ENCODE assay signal across 21 cellular contexts in genomic region chr10:79353726-79354125, GRCh38. TPM values are rescaled to one million over a fixed set of nuclear protein-coding genes. Genes with fewer than 3 reads are reported as not detected.
A peak's percentile ranks its signal among the peaks of the same experiment; 100 is the strongest.
DNase-seq lines count a peak whose midpoint lies in the region; ATAC-seq and TF ChIP-seq lines count a peak whose summit lies in the region.
"Had no signal": no experiment of that assay in that cellular context is flagged by ENCODE, and none has a peak within 500 bp of the region (broad histone marks: within the 10 kb centered on the region; RNA-seq: fewer than 3 reads in every experiment).

No MANE protein-coding gene starts in this region.

- peak overlapping the region; percentile 16 to 50 for H3K27ac Mint-ChIP-seq in activated naive CD4-positive, alpha-beta T cell treated with anti-CD3 and anti-CD28 coated beads, Interleukin-2, amount 50 U/mL, for 72 hours
- H3K27ac Mint-ChIP-seq: type B pancreatic cell, WTC11 had no signal

- WGBS in testis, 2 donors, result 87 to 91% methylated on average over 11 of the region's 11 CpGs

- DNase-seq in activated naive CD4-positive, alpha-beta T cell treated with anti-CD3 and anti-CD28 coated beads, Interleukin-2, amount 50 U/mL, for 72 hours (ENCODE audit: low spot score in 2 of 2), result peak in 1 of 2 donors; percentile 49
- DNase-seq in activated naive CD4-positive, alpha-beta T cell treated with anti-CD3 and anti-CD28 coated beads, Interleukin-2, amount 50 U/mL, for 16 hours, result no peak
- DNase-seq in islet precursor cell, result peak; percentile 5
- DNase-seq in testis, result peak; percentile 8
- DNase-seq: effector CD8-positive, alpha-beta T cell; foreskin melanocyte; NCI-H1105; NCI-H2029; NCI-H226; NCI-H748 treated with DMSO at 0.1 percent for 48 hours; small intestine; stimulated activated CD4-positive, alpha-beta T cell treated with anti-CD3 and anti-CD28 coated beads, Interleukin-4, amount 100 ng/mL, for 1 hour; T-helper 9 cell had no signal

- intact Hi-C loops in testis (cut with DNase I; ENCODE audit: low total_unique reads), result no loop called here

- no peaks in the 10 kb centered on the region for H3K9me3 Mint-ChIP-seq in activated naive CD4-positive, alpha-beta T cell treated with anti-CD3 and anti-CD28 coated beads, Interleukin-2, amount 50 U/mL, for 72 hours
- H3K9me3 Mint-ChIP-seq: type B pancreatic cell had no signal

- peak overlapping the region; percentile 40 for H3K4me2 ChIP-seq in OCI-LY3 (ENCODE audit: low read length)

- peaks cover 63% of the 10 kb centered on the region for H4K20me1 ChIP-seq in OCI-LY3 (ENCODE audit: insufficient read depth, low read length)

- no peak for TF ChIP-seq CTCF in OCI-LY3 (IDR thresholded peaks at IDR 0.05; ENCODE audit: low read depth, low read length)
- TF ChIP-seq CTCF in testis (IDR thresholded peaks at IDR 0.05), result no peak

- no peak overlapping the region for H3K4me3 ChIP-seq in OCI-LY3 (ENCODE audit: low read length)
- no peak overlapping the region for H3K4me3 ChIP-seq in testis

- H3K9me3 ChIP-seq in OCI-LY3 (ENCODE audit: insufficient read depth, low read length) (no peaks in the 10 kb centered on the region), testis (no peaks in the 10 kb centered on the region)

- H3K9ac ChIP-seq in OCI-LY3 (ENCODE audit: low read length), result no peak overlapping the region

- H3K36me3 ChIP-seq in OCI-LY3 (replicated peaks; ENCODE audit: low read depth, low read length) (peaks cover 62% of the 10 kb centered on the region), testis (ENCODE audit: low read depth, missing control alignments) (no peaks in the 10 kb centered on the region)

- no peak for TF ChIP-seq POLR2A in testis (IDR thresholded peaks at IDR 0.05)

- H3K27me3 ChIP-seq in OCI-LY3 (ENCODE audit: low read depth, low read length) (no peaks in the 10 kb centered on the region), testis (no peaks in the 10 kb centered on the region)

- H3K27ac ChIP-seq in OCI-LY3 (ENCODE audit: low read length) (peak overlapping the region; percentile 55; the same call in 1 of the 2 replicates), testis (no peak overlapping the region)

- no peak for ATAC-seq in activated naive CD4-positive, alpha-beta T cell treated with anti-CD3 and anti-CD28 coated beads, Interleukin-2, amount 50 U/mL, for 72 hours
- ATAC-seq in HG03442 (IDR thresholded peaks at IDR 0.05; ENCODE audit: unreplicated experiment) (no peak), HG02588 (IDR thresholded peaks at IDR 0.05; ENCODE audit: unreplicated experiment) (no peak), HG03139 (IDR thresholded peaks at IDR 0.05; ENCODE audit: unreplicated experiment) (no peak)
- ATAC-seq: esophagus mucosa, HCT116, WTC11 had no signal

- H2AFZ ChIP-seq in OCI-LY3 (ENCODE audit: low read depth, low read length), result no peak overlapping the region

- peaks cover 52 to 66% of the 10 kb centered on the region in 2 donors for H3K36me3 Mint-ChIP-seq in activated naive CD4-positive, alpha-beta T cell treated with anti-CD3 and anti-CD28 coated beads, Interleukin-2, amount 50 U/mL, for 72 hours

- H3K4me1 ChIP-seq in OCI-LY3 (ENCODE audit: low read length), result peaks cover 38% of the 10 kb centered on the region
- peaks cover 9% of the 10 kb centered on the region for H3K4me1 ChIP-seq in testis

- peaks cover 37% of the 10 kb centered on the region for H3K79me2 ChIP-seq in OCI-LY3 (ENCODE audit: low read length)

RNA-seq across cellular contexts. Expression of gene PPIF, which starts 6.5 kb away (rescaled TPM):
- 100 to 1,000 TPM in 1 of 2 donors, 10 to 100 TPM in 1; 60.2 to 144 TPM for total RNA-seq in activated naive CD4-positive, alpha-beta T cell treated with anti-CD3 and anti-CD28 coated beads, Interleukin-2, amount 50 U/mL, for 72 hours
- 100 to 1,000 TPM in 1 of 2 donors, 10 to 100 TPM in 1; 82.1 to 106 TPM for total RNA-seq in testis
- polyA plus RNA-seq in testis (ENCODE audit: insufficient read depth, low read depth, low replicate concordance), result 80.1 TPM
